Comparison of ENCODE assay signal across 22 cellular contexts in the genomic region with DNA sequence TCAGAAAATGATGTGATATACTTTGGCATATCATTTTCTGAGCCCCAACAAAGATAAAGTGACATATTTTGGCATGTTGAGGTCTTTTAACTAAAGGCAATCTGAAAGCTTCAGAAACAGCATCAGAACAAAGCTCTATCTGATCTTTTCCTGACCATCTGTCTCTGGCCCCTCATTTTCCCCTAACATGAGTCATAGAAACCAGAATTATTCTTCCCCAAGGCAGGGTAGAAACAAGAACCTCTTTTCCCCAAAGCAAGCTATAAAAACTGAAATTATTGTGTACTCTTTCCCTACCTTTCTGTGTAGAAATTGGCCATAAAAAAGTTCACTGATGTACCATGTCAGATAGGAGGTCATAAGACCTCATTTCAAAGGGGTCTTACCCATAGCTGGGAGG. TPM values are rescaled to one million over a fixed set of nuclear protein-coding genes. Genes with fewer than 3 reads are reported as not detected.
A peak's percentile ranks its signal among the peaks of the same experiment; 100 is the strongest.
DNase-seq lines count a peak whose midpoint lies in the region; ATAC-seq and TF ChIP-seq lines count a peak whose summit lies in the region.
"Had no signal": no experiment of that assay in that cellular context is flagged by ENCODE, and none has a peak within 500 bp of the region (broad histone marks: within the 10 kb centered on the region; RNA-seq: fewer than 3 reads in every experiment).

No MANE protein-coding gene starts in this region.

- POLR2A ChIA-PET in activated CD8-positive, alpha-beta T cell treated with anti-CD3 and anti-CD28 coated beads for 36 hours (lab: Charles Lee) = interaction anchor here (0.6 kb wide), 1 partner anchor 398 kb away, joined by 3 read pairs; no protein-coding TSS in a partner anchor

- CTCF ChIA-PET in activated CD8-positive, alpha-beta T cell treated with anti-CD3 and anti-CD28 coated beads for 36 hours (lab: Charles Lee) = no interaction called here

- no peaks in the 10 kb centered on the region for H3K27me3 Mint-ChIP-seq in activated CD8-positive, alpha-beta T cell treated with anti-CD3 and anti-CD28 coated beads for 36 hours

- no peaks in the 10 kb centered on the region for H3K4me1 ChIP-seq in gastrocnemius medialis
- H3K4me1 ChIP-seq: A549, BE2C, SJSA1 had no signal

- in situ Hi-C loops in gastrocnemius medialis (cut with MboI; ENCODE audit: low sequenced_read_pairs in 4 of 4) = no loop called here

- DNase-seq in RPMI7951 (ENCODE audit: low read depth) (peak; percentile 23), foreskin melanocyte (peak; percentile 79), gastrocnemius medialis (no peak)
- no peak for DNase-seq in activated CD8-positive, alpha-beta T cell treated with anti-CD3 and anti-CD28 coated beads for 36 hours
- no peak for DNase-seq in stimulated activated naive CD4-positive, alpha-beta T cell (lab: John Stamatoyannopoulos, UW)
- DNase-seq: BE2C; EL; GF-D8; NCI-H1092 treated with DMSO at 0.1 percent for 48 hours; NCI-H146; NCI-H2029; NCI-H2227 treated with DMSO at 0.1 percent for 48 hours; NCI-H510A treated with DMSO at 0.1 percent for 48 hours; NCI-H748 treated with DMSO at 0.1 percent for 48 hours; NK-92 treated with Interleukin-12 subunit alpha and Interleukin-12 subunit beta, amount 100 ng/mL, for 24 hours; T-helper 17 cell had no signal

- no peaks in the 10 kb centered on the region for H3K36me3 ChIP-seq in gastrocnemius medialis
- H3K36me3 ChIP-seq: BE2C, SJSA1 had no signal

- no peaks in the 10 kb centered on the region for H3K9me3 ChIP-seq in gastrocnemius medialis
- H3K9me3 ChIP-seq: A549, BE2C, SJSA1 had no signal

- TF ChIP-seq CTCF in gastrocnemius medialis (IDR thresholded peaks at IDR 0.05 in 4 of 5, conservative IDR thresholded peaks at IDR 0.05 in 1 of 5) = no peak
- no peak for TF ChIP-seq CTCF in activated CD8-positive, alpha-beta T cell treated with anti-CD3 and anti-CD28 coated beads for 36 hours (IDR thresholded peaks at IDR 0.05)

- H3K4me3 Mint-ChIP-seq in activated CD8-positive, alpha-beta T cell treated with anti-CD3 and anti-CD28 coated beads for 36 hours = no peak overlapping the region
- H3K4me3 Mint-ChIP-seq: T-helper 17 cell had no signal

- ATAC-seq in GM19463 (IDR thresholded peaks at IDR 0.05; ENCODE audit: unreplicated experiment) (peak; percentile 59), HG03432 (IDR thresholded peaks at IDR 0.05; ENCODE audit: unreplicated experiment) (peak; percentile 67), gastrocnemius medialis (no peak), HG02763 (IDR thresholded peaks at IDR 0.05; ENCODE audit: unreplicated experiment) (no peak)
- no peak for ATAC-seq in activated CD8-positive, alpha-beta T cell treated with anti-CD3 and anti-CD28 coated beads for 36 hours
- ATAC-seq: A549, Right ventricle myocardium inferior, T-helper 17 cell had no signal

- H3K4me1 Mint-ChIP-seq in activated CD8-positive, alpha-beta T cell treated with anti-CD3 and anti-CD28 coated beads for 36 hours (ENCODE audit: low read depth) = no peaks in the 10 kb centered on the region
- H3K4me1 Mint-ChIP-seq: T-helper 17 cell had no signal

- no peaks in the 10 kb centered on the region for H3K9me3 Mint-ChIP-seq in activated CD8-positive, alpha-beta T cell treated with anti-CD3 and anti-CD28 coated beads for 36 hours

- H3K36me3 Mint-ChIP-seq in activated CD8-positive, alpha-beta T cell treated with anti-CD3 and anti-CD28 coated beads for 36 hours (ENCODE audit: low read depth) = no peaks in the 10 kb centered on the region

- no peaks in the 10 kb centered on the region for H3K27me3 ChIP-seq in gastrocnemius medialis
- H3K27me3 ChIP-seq: BE2C, SJSA1 had no signal

- H3K27ac ChIP-seq in gastrocnemius medialis = no peak overlapping the region
- H3K27ac ChIP-seq: A549, SJSA1 had no signal

- TF ChIP-seq POLR2A in gastrocnemius medialis (IDR thresholded peaks at IDR 0.05) = no peak

- intact Hi-C loops in gastrocnemius medialis (cut with DNase I; ENCODE audit: low total_unique reads) = no loop called here
- intact Hi-C loops in activated CD8-positive, alpha-beta T cell treated with anti-CD3 and anti-CD28 coated beads for 36 hours (cut with micrococcal nuclease) = no loop called here

- no peak overlapping the region for H3K4me3 ChIP-seq in gastrocnemius medialis
- H3K4me3 ChIP-seq: A549, SJSA1 had no signal

- H3K27ac Mint-ChIP-seq in activated CD8-positive, alpha-beta T cell treated with anti-CD3 and anti-CD28 coated beads for 36 hours = no peak overlapping the region
- H3K27ac Mint-ChIP-seq: T-helper 17 cell had no signal

RNA-seq across cellular contexts. Expression of a gene that starts 48.7 kb away (rescaled TPM):
- 5.6 and 6.7 TPM in 2 replicates for total RNA-seq in RPMI7951 (2014; rRNA removed; shearing (Covaris generic))
- under 1 TPM; 0.44 to 0.95 (median 0.75) TPM for total RNA-seq in gastrocnemius medialis
- total RNA-seq in activated CD8-positive, alpha-beta T cell treated with anti-CD3 and anti-CD28 coated beads for 36 hours = under 1 TPM in 1 of 2 experiments, not detected in 1; 0.11 TPM

Comparison
In these comparisons a context has a peak if more than half of its experiments do, and no peak if none do; other contexts are left out.
1. ATAC-seq: peak in GM19463 (single experiment) and HG03432 (single experiment); none in gastrocnemius medialis (0 of 2), activated CD8-positive, alpha-beta T cell treated with anti-CD3 and anti-CD28 coated beads for 36 hours (single experiment) and HG02763 (single experiment).
2. DNase-seq: peak in RPMI7951 (single experiment) and foreskin melanocyte (single experiment); none in gastrocnemius medialis (0 of 2), activated CD8-positive, alpha-beta T cell treated with anti-CD3 and anti-CD28 coated beads for 36 hours (single experiment) and stimulated activated naive CD4-positive, alpha-beta T cell (0 of 6).